In genomic region chr1:160520999-160521398, GRCh38 we compare ENCODE assay signal across 11 cellular contexts. TPM values are rescaled to one million over a fixed set of nuclear protein-coding genes. Genes with fewer than 3 reads are reported as not detected.
DNase-seq lines count a peak whose midpoint lies in the region; ATAC-seq and TF ChIP-seq lines count a peak whose summit lies in the region.
"Had no signal": no experiment of that assay in that cellular context is flagged by ENCODE, and none has a peak within 500 bp of the region (broad histone marks: within the 10 kb centered on the region; RNA-seq: fewer than 3 reads in every experiment).

No MANE protein-coding gene starts in this region.

- H4K91ac ChIP-seq in trophoblast cell (ENCODE audit: low read depth, low read length), result no peak overlapping the region

- ATAC-seq in GM21515 (IDR thresholded peaks at IDR 0.05; ENCODE audit: unreplicated experiment) (peak; percentile 43), activated B cell treated with CpG ODN at 0.5 μM for 24 hours (ENCODE audit: low read depth) (peak; percentile 29), mucosa of descending colon (peak; percentile 17), SK-N-SH treated with all-trans-retinoic acid at 6 μM for 48 hours (no peak)
- ATAC-seq: heart left ventricle had no signal

- no peak overlapping the region for H2AFZ ChIP-seq in trophoblast cell (ENCODE audit: insufficient read depth, low read length, poor library complexity)

- intact Hi-C loops in activated B cell treated with CpG ODN at 0.5 μM for 24 hours (cut with micrococcal nuclease), result loop anchor here (1.0 to 5.0 kb wide), 4 partner anchors 20 to 89 kb away; no protein-coding TSS in a partner anchor
- intact Hi-C loops in mucosa of descending colon (cut with DNase I, micrococcal nuclease), result no loop called here

- WGBS in trophoblast cell (ENCODE audit: extremely low coverage, insufficient coverage, insufficient read length), result no CpG with 5 or more reads among the region's 3 CpGs

- H3K9me3 ChIP-seq in mucosa of descending colon (no peaks in the 10 kb centered on the region), trophoblast cell (ENCODE audit: insufficient read depth, low read depth, low read length) (no peaks in the 10 kb centered on the region)

- H3K36me3 ChIP-seq in mucosa of descending colon (ENCODE audit: low read depth) (no peaks in the 10 kb centered on the region), trophoblast cell (ENCODE audit: control insufficient read depth in 1 of 2, insufficient read depth in 2 of 2, low read length in 2 of 2) (no peaks in the 10 kb centered on the region), brain microvascular endothelial cell (replicated peaks) (no peaks in the 10 kb centered on the region)
- H3K36me3 ChIP-seq: heart left ventricle had no signal

- H3K27ac ChIP-seq in trophoblast cell (ENCODE audit: low read depth, low read length) (no peak overlapping the region), brain microvascular endothelial cell (no peak overlapping the region)

- CTCF ChIA-PET in activated B cell treated with CpG ODN at 0.5 μM for 24 hours (lab: Charles Lee), result interaction anchor here (1.1 to 3.5 kb wide), 2 partner anchors 86 to 92 kb away, joined by 5 to 15 read pairs; no protein-coding TSS in a partner anchor

- no peak overlapping the region for H2BK12ac ChIP-seq in trophoblast cell (ENCODE audit: low read length)

- TF ChIP-seq CTCF in activated B cell treated with CpG ODN at 0.5 μM for 24 hours (IDR thresholded peaks at IDR 0.05) (no peak), mucosa of descending colon (IDR thresholded peaks at IDR 0.05) (no peak), brain microvascular endothelial cell (IDR thresholded peaks at IDR 0.05; ENCODE audit: low read depth, low read length, missing control alignments) (no peak)

- H3K4me1 ChIP-seq in mucosa of descending colon (ENCODE audit: low read depth) (no peaks in the 10 kb centered on the region), trophoblast cell (ENCODE audit: control insufficient read depth in 1 of 2, insufficient read depth in 2 of 2, low read length in 2 of 2) (no peaks in the 10 kb centered on the region)

- H3K4me2 ChIP-seq in trophoblast cell (ENCODE audit: low read length), result no peak overlapping the region

- H3K9ac ChIP-seq in trophoblast cell (ENCODE audit: low read length), result no peak overlapping the region

- no peak overlapping the region for H4K12ac ChIP-seq in trophoblast cell (ENCODE audit: low read depth, low read length)

- no peak overlapping the region for H3K4me3 ChIP-seq in mucosa of descending colon
- no peak overlapping the region for H3K4me3 ChIP-seq in trophoblast cell (ENCODE audit: low read depth, low read length)
- H3K4me3 ChIP-seq in brain microvascular endothelial cell (ENCODE audit: low read depth, low read length), result no peak overlapping the region

- no peak overlapping the region for H3K18ac ChIP-seq in trophoblast cell (ENCODE audit: low read length)

- no peak overlapping the region for H4K8ac ChIP-seq in trophoblast cell (ENCODE audit: low read depth, low read length)

- H2BK5ac ChIP-seq in trophoblast cell (ENCODE audit: low read depth, low read length, poor library complexity), result no peak overlapping the region

- H3K79me1 ChIP-seq in trophoblast cell (ENCODE audit: low read length), result no peaks in the 10 kb centered on the region

- no peak overlapping the region for H3K23ac ChIP-seq in trophoblast cell (ENCODE audit: low read length)

- no peak overlapping the region for H3K14ac ChIP-seq in trophoblast cell (ENCODE audit: low read length)

- H3K9me3 Mint-ChIP-seq in activated B cell treated with CpG ODN at 0.5 μM for 24 hours, result peaks cover 5% of the 10 kb centered on the region

- H3K27me3 Mint-ChIP-seq in activated B cell treated with CpG ODN at 0.5 μM for 24 hours, result no peaks in the 10 kb centered on the region

- H3K36me3 Mint-ChIP-seq in activated B cell treated with CpG ODN at 0.5 μM for 24 hours (ENCODE audit: low read depth), result peaks cover 37% of the 10 kb centered on the region

- H3K79me2 ChIP-seq in trophoblast cell (ENCODE audit: control insufficient read depth, insufficient read depth, low read length, poor library complexity), result no peaks in the 10 kb centered on the region

- H2BK120ac ChIP-seq in trophoblast cell (ENCODE audit: insufficient read depth, low read length, poor library complexity), result no peak overlapping the region

- peak overlapping the region; percentile 95 for H3K27ac Mint-ChIP-seq in activated B cell treated with CpG ODN at 0.5 μM for 24 hours

- H3K4ac ChIP-seq in trophoblast cell (ENCODE audit: low read depth, low read length), result no peak overlapping the region

- POLR2A ChIA-PET in activated B cell treated with CpG ODN at 0.5 μM for 24 hours (lab: Charles Lee), result interaction anchor here (1.0 to 3.2 kb wide), 6 partner anchors 11 to 89 kb away, joined by 3 to 28 read pairs (median 4); no protein-coding TSS in a partner anchor

- in situ Hi-C loops in brain microvascular endothelial cell (cut with HindIII; ENCODE audit: low pct_ligation_motif_present, low sequenced_read_pairs), result no loop called here

- H3K27me3 ChIP-seq in trophoblast cell (ENCODE audit: insufficient read depth, low read length) (no peaks in the 10 kb centered on the region), brain microvascular endothelial cell (replicated peaks) (no peaks in the 10 kb centered on the region)
- H3K27me3 ChIP-seq: heart left ventricle had no signal

- peak overlapping the region; percentile 97 for H3K4me3 Mint-ChIP-seq in activated B cell treated with CpG ODN at 0.5 μM for 24 hours

- peak; percentile 68 for DNase-seq in DMS53 treated with DMSO at 0.1 percent for 48 hours (lab: John Stamatoyannopoulos, UW; ENCODE audit: unreplicated experiment)
- DNase-seq in activated B cell treated with CpG ODN at 0.5 μM for 24 hours, result no peak
- no peak for DNase-seq in mucosa of descending colon
- no peak for DNase-seq in trophoblast cell
- no peak for DNase-seq in DMS 273 (lab: John Stamatoyannopoulos, UW; ENCODE audit: unreplicated experiment)
- no peak for DNase-seq in brain microvascular endothelial cell
- DNase-seq: activated effector memory CD4-positive, alpha-beta T cell treated with Interleukin-2 at 50 U/mL for 16 hours; heart left ventricle; NCI-H524 treated with DMSO at 0.1 percent for 48 hours had no signal

- H3K4me1 Mint-ChIP-seq in activated B cell treated with CpG ODN at 0.5 μM for 24 hours, result peaks cover 89% of the 10 kb centered on the region

- no peak overlapping the region for H2AK5ac ChIP-seq in trophoblast cell (ENCODE audit: low read length)

TF ChIP-seq in SK-N-SH treated with all-trans-retinoic acid at 6 μM for 48 hours, 23 proteins besides CTCF, POLR2A, EP300 and RAD21:
- TF ChIP-seq GLIS3 (CRISPR knock-in tag; IDR thresholded peaks at IDR 0.05) (no peak), ESRRG (CRISPR knock-in tag; IDR thresholded peaks at IDR 0.05) (no peak)
TF ChIP-seq in SK-N-SH treated with all-trans-retinoic acid at 6 μM for 48 hours: peak in this region for 0.

RNA-seq across cellular contexts. Expression of gene SLAMF6, which starts 2.1 kb away (rescaled TPM):
- total RNA-seq in activated B cell treated with CpG ODN at 0.5 μM for 24 hours (28.7 and 31.2 TPM in 2 replicates), mucosa of descending colon (1 to 10 TPM; 1.2 to 2.6 (median 2.4) TPM)
- polyA plus RNA-seq in trophoblast cell (2013), result not detected in 2 replicates

RNA-seq across cellular contexts. Expression of gene CD84, which starts 58.3 kb away (rescaled TPM):
- 57.5 and 65.5 TPM in 2 replicates for total RNA-seq in activated B cell treated with CpG ODN at 0.5 μM for 24 hours
- 1 to 10 TPM; 3.8 to 7.3 (median 6.6) TPM for total RNA-seq in mucosa of descending colon
- polyA plus RNA-seq in trophoblast cell (2013), result not detected in 2 replicates
